In genomic region chr19:12828494-12828893, GRCh38 we compare ENCODE assay signal across 1 cellular context.
TF ChIP-seq lines count a peak whose summit lies in the region.

No MANE protein-coding gene starts in this region.

TF ChIP-seq in HEK293, 187 proteins besides CTCF, POLR2A, EP300 and RAD21 (continued from another document):
- TF ChIP-seq ZNF10 (tag by site-specific recombination; IDR thresholded peaks at IDR 0.05) (no peak), KLF8 (tag by site-specific recombination; IDR thresholded peaks at IDR 0.05) (0 out of 2 replicates have a peak, but pooled peaks have one; percentile 23), ZNF302 (tag by site-specific recombination; IDR thresholded peaks at IDR 0.05; ENCODE audit: low read depth) (no peak), ZNF548 (tag by site-specific recombination; IDR thresholded peaks at IDR 0.05) (no peak), ZNF366 (tag by site-specific recombination; conservative IDR thresholded peaks at IDR 0.05) (no peak), TRIM28 (IDR thresholded peaks at IDR 0.05; ENCODE audit: borderline replicate concordance, low read length) (no peak), ZNF155 (tag by site-specific recombination; IDR thresholded peaks at IDR 0.05) (no peak), ZNF777 (tag by site-specific recombination; IDR thresholded peaks at IDR 0.05; ENCODE audit: borderline replicate concordance) (no peak), INSM2 (tag by site-specific recombination; IDR thresholded peaks at IDR 0.05) (no peak), IKZF3 (tag by site-specific recombination; IDR thresholded peaks at IDR 0.05) (no peak), ZNF600 (tag by site-specific recombination; IDR thresholded peaks at IDR 0.05) (peak; percentile 79), ZBTB6 (tag by site-specific recombination; IDR thresholded peaks at IDR 0.05) (no peak), ZNF704 (tag by site-specific recombination; IDR thresholded peaks at IDR 0.05) (no peak), ZBTB1 (tag by site-specific recombination; IDR thresholded peaks at IDR 0.05) (no peak), BCL11B (tag by site-specific recombination; IDR thresholded peaks at IDR 0.05; ENCODE audit: low read depth) (no peak), ZNF324 (tag by site-specific recombination; IDR thresholded peaks at IDR 0.05) (no peak), ZNF335 (tag by site-specific recombination; conservative IDR thresholded peaks at IDR 0.05) (no peak), ZNF121 (tag by site-specific recombination; IDR thresholded peaks at IDR 0.05) (no peak), ZNF19 (tag by site-specific recombination; IDR thresholded peaks at IDR 0.05; ENCODE audit: low read depth) (no peak), REST (tag by site-specific recombination; IDR thresholded peaks at IDR 0.05) (no peak), ZBTB17 (tag by site-specific recombination; IDR thresholded peaks at IDR 0.05) (peak; percentile 94), ZNF280D (tag by site-specific recombination; IDR thresholded peaks at IDR 0.05) (no peak), SP3 (tag by site-specific recombination; IDR thresholded peaks at IDR 0.05) (peak; percentile 73), GLI2 (tag by site-specific recombination; IDR thresholded peaks at IDR 0.05; ENCODE audit: borderline replicate concordance, low read depth) (no peak), PATZ1 (tag by site-specific recombination; IDR thresholded peaks at IDR 0.05) (peak; percentile 54), ZNF114 (tag by site-specific recombination; IDR thresholded peaks at IDR 0.05) (no peak), PRDM6 (tag by site-specific recombination; IDR thresholded peaks at IDR 0.05) (no peak), KLF9 (tag by site-specific recombination; IDR thresholded peaks at IDR 0.05; ENCODE audit: low read depth) (peak; percentile 68; the same call in 1 of the 2 replicates), ELK4 (IDR thresholded peaks at IDR 0.05; ENCODE audit: borderline replicate concordance, low read depth, low read length) (no peak), SP2 (tag by site-specific recombination; IDR thresholded peaks at IDR 0.05) (peak; percentile 44), ZNF707 (tag by site-specific recombination; IDR thresholded peaks at IDR 0.05) (no peak), ZNF830 (tag by site-specific recombination; IDR thresholded peaks at IDR 0.05; ENCODE audit: low read depth) (no peak), MEIS1 (CRISPR knock-in tag; IDR thresholded peaks at IDR 0.05; ENCODE audit: borderline replicate concordance) (no peak), ZNF169 (tag by site-specific recombination; IDR thresholded peaks at IDR 0.05) (no peak)
